In the genomic region with DNA sequence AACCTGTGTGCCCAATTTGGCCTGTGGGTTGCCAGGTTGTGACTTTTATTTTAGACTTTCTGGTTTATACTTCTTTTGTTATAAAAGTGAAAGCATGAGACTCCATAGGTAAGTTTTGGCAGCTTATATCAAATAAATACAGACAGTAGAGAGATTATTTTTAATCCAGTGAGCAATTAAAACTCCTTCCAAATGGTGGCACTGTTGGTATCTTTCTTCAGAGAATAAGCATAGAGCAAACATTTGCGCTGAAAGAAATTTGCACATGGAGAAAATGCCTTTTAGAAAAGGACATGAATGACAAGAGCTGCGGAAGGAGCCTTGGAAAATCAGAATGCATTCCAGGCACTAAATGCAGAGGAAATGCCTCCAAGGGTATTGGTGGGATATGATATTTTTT, we compare ENCODE assay signal across 15 cellular contexts. TPM values are rescaled to one million over a fixed set of nuclear protein-coding genes. Genes with fewer than 3 reads are reported as not detected.
DNase-seq lines count a peak whose midpoint lies in the region; ATAC-seq, FAIRE-seq and TF ChIP-seq lines count a peak whose summit lies in the region.
"Had no signal": no experiment of that assay in that cellular context is flagged by ENCODE, and none has a peak within 500 bp of the region (broad histone marks: within the 10 kb centered on the region; RNA-seq: fewer than 3 reads in every experiment).

No MANE protein-coding gene starts in this region.

- TF ChIP-seq CTCF in MM.1S (IDR thresholded peaks at IDR 0.05; ENCODE audit: low read length), result 0 out of 2 replicates have a peak, but pooled peaks have one; percentile 7
- TF ChIP-seq CTCF in K562 (IDR thresholded peaks at IDR 0.05 in 2 of 3, conservative IDR thresholded peaks at IDR 0.05 in 1 of 3; ENCODE audit: insufficient read depth in 2 of 3, low read depth in 1 of 3, low read length in 3 of 3), result peak in 1 of 3 experiments; percentile 39; a peak in 1 of 6 replicates

- in situ Hi-C loops in K562 (cut with MboI), result no loop called here

- no TSS peak for BruUV-seq in K562 (replicated peaks; lab: Mats Ljungman, UMichigan)

- no peaks in the 10 kb centered on the region for H3F3A ChIP-seq in MM.1S (ENCODE audit: insufficient read depth, low read length)

- no peak for TF ChIP-seq EP300 in K562 (IDR thresholded peaks at IDR 0.05; ENCODE audit: low read length)

- H3K9me1 ChIP-seq in K562 (ENCODE audit: control insufficient read depth, insufficient read depth, low read length), result no peaks in the 10 kb centered on the region

- TF ChIP-seq RAD21 in K562 (CRISPR knock-in tag; conservative IDR thresholded peaks at IDR 0.05 in 1 of 2, IDR thresholded peaks at IDR 0.05 in 1 of 2), result peak in 1 of 2 experiments; percentile 37; a peak in 2 of 4 replicates

- CTCF ChIA-PET in K562 (lab: Yijun Ruan, JAX; ENCODE audit: low intra/inter-chr PET ratio), result interaction anchor here (0.6 to 0.7 kb wide), 3 partner anchors 142 to 777 kb away, joined by 3 read pairs; no protein-coding TSS in a partner anchor

- 18% methylated on average over 2 of the region's 2 CpGs for WGBS in K562 (ENCODE audit: insufficient coverage, low coverage, missing lambda C conversion rate)

- peak; percentile 38 for DNase-seq in DMS 273 (lab: John Stamatoyannopoulos, UW; ENCODE audit: unreplicated experiment)
- DNase-seq in DMS 273 treated with DMSO at 0.1 percent for 48 hours (lab: John Stamatoyannopoulos, UW), result no peak
- DNase-seq in MM.1S, result no peak
- no peak for DNase-seq in K562 (ENCODE audit: extremely low read depth in 1 of 4, low spot score in 3 of 4)
- peak; percentile 54 for DNase-seq in middle frontal gyrus (ENCODE audit: extremely low spot score, low spot score)
- DNase-seq in HTR-8/SVneo (ENCODE audit: insufficient read length, low spot score), result no peak
- DNase-seq in activated CD4-positive, alpha-beta T cell treated with anti-CD3 and anti-CD28 coated beads, Interleukin-2, amount 50 U/mL, for 4 hours, result no peak
- no peak for DNase-seq in central memory CD4-positive, alpha-beta T cell
- DNase-seq: 8988T; effector CD8-positive, alpha-beta T cell; KBM-7; NCI-H446; stimulated activated CD4-positive, alpha-beta T cell treated with anti-CD3 and anti-CD28 coated beads, Interleukin-12 subunit alpha, Interleukin-12 subunit beta, amount 100 ng/mL, for 4 hours had no signal

- H3K4me1 ChIP-seq in MM.1S (ENCODE audit: low read length) (0 out of 2 replicates have a peak, but pooled peaks cover 3% of the 10 kb centered on the region), K562 (replicated peaks in 1 of 2; ENCODE audit: control insufficient read depth in 2 of 2, insufficient read depth in 2 of 2, low read length in 2 of 2) (no peaks in the 10 kb centered on the region)

- no peaks in the 10 kb centered on the region for H3K9me2 ChIP-seq in MM.1S (replicated peaks; ENCODE audit: insufficient read depth, low read length)

- POLR2A ChIA-PET in K562 (lab: Yijun Ruan, JAX), result interaction anchor here (0.8 kb wide), 1 partner anchor 70 kb away, joined by 3 read pairs; no protein-coding TSS in a partner anchor

- H3K9ac ChIP-seq in MM.1S (ENCODE audit: low read length), result no peak overlapping the region
- no peak overlapping the region for H3K9ac ChIP-seq in K562 (ENCODE audit: insufficient read depth in 1 of 2, low read depth in 2 of 2, low read length in 2 of 2)

- no peak overlapping the region for H2AFZ ChIP-seq in MM.1S (ENCODE audit: low read length)
- H2AFZ ChIP-seq in K562 (ENCODE audit: low read depth, low read length), result no peak overlapping the region

- FAIRE-seq in K562 (lab: Jason Lieb, UNC), result no peak
- FAIRE-seq in HTR-8/SVneo (lab: Jason Lieb, UNC), result no peak

- H3K36me3 ChIP-seq in MM.1S (replicated peaks; ENCODE audit: insufficient read depth, low read length) (no peaks in the 10 kb centered on the region), K562 (ENCODE audit: control insufficient read depth, insufficient read depth, low read length) (no peaks in the 10 kb centered on the region)

- H3K27me3 ChIP-seq in MM.1S (replicated peaks; ENCODE audit: insufficient read depth, low read length) (no peaks in the 10 kb centered on the region), K562 (ENCODE audit: control insufficient read depth in 2 of 2, insufficient read depth in 2 of 2, low read length in 2 of 2) (peaks cover 20 to 35% of the 10 kb centered on the region in 2 experiments)

- ATAC-seq in K562, result no peak
- ATAC-seq: activated naive CD4-positive, alpha-beta T cell treated with anti-CD3 and anti-CD28 coated beads, Interleukin-2, amount 50 U/mL, for 72 hours; natural killer cell treated with Interleukin-12 subunit alpha and Interleukin-12 subunit beta and Interleukin-15 and Interleukin-18, amount 100 ng/mL, for 72 hours had no signal

- H3K4me2 ChIP-seq in MM.1S (ENCODE audit: low read depth, low read length), result no peak overlapping the region
- H3K4me2 ChIP-seq in K562 (ENCODE audit: insufficient read depth, low read length), result no peak overlapping the region

- H3K79me2 ChIP-seq in MM.1S (ENCODE audit: low read length) (no peaks in the 10 kb centered on the region), K562 (ENCODE audit: control insufficient read depth, insufficient read depth, low read length) (no peaks in the 10 kb centered on the region)

- H3K27ac ChIP-seq in MM.1S (ENCODE audit: low read length) (no peak overlapping the region), K562 (ENCODE audit: extremely low read depth, low read depth, low read length) (no peak overlapping the region)

- H4K20me1 ChIP-seq in MM.1S (ENCODE audit: insufficient read depth, low read length), result no peaks in the 10 kb centered on the region
- H4K20me1 ChIP-seq in K562 (replicated peaks; ENCODE audit: control insufficient read depth, insufficient read depth, low read length), result no peaks in the 10 kb centered on the region

- H3K9me3 ChIP-seq in MM.1S (replicated peaks; ENCODE audit: insufficient read depth, low read length), result no peaks in the 10 kb centered on the region
- H3K9me3 ChIP-seq in K562 (replicated peaks; ENCODE audit: control insufficient read depth, insufficient read depth, low read depth, low read length), result no peaks in the 10 kb centered on the region

- TF ChIP-seq POLR2A in K562 (conservative IDR thresholded peaks at IDR 0.05), result no peak

- H3K4me3 ChIP-seq in MM.1S (ENCODE audit: low read length) (no peak overlapping the region), K562 (no peak overlapping the region)

- intact Hi-C loops in K562 (cut with micrococcal nuclease), result no loop called here

TF ChIP-seq in K562, 482 proteins besides CTCF, POLR2A, EP300 and RAD21:
- TF ChIP-seq RBM25 (IDR thresholded peaks at IDR 0.05; ENCODE audit: low read depth, low read length, severe bottlenecking) (no peak), ARID3A (IDR thresholded peaks at IDR 0.05; ENCODE audit: borderline replicate concordance, low read depth, low read length) (0 out of 2 replicates have a peak, but pooled peaks have one; percentile 61)

RNA-seq across cellular contexts. Expression of gene DNAJA2, which starts 46.1 kb away (rescaled TPM):
- 34.0 and 48.2 TPM in 2 replicates for total RNA-seq in K562 (2011; cell fraction: chromatin; rRNA removed; ENCODE audit: low replicate concordance)
- 21.2 TPM in 2 replicates for total RNA-seq in K562 (2011; cell fraction: nucleolus; rRNA removed)
- 38.9 and 53.0 TPM in 2 replicates for total RNA-seq in K562 (2011; cell fraction: nucleoplasm; rRNA removed)
- 55.4 and 55.9 TPM in 2 replicates for total RNA-seq in K562 (2014; rRNA removed)
- total RNA-seq in K562 (2014; rRNA removed; fragmentation: Illumina TruSeq; extraction: Trizol), result 75.9 and 89.6 TPM in 2 replicates
- total RNA-seq in K562 (2015; rRNA removed; fragmentation: Illumina TruSeq; extraction: Trizol), result 72.4 and 75.0 TPM in 2 replicates
- total RNA-seq in K562 (2021), result 63.0 and 68.8 TPM in 2 replicates
- 12.8 and 24.1 TPM in 2 replicates for polyA plus RNA-seq in K562 (2011; rRNA removed)
- polyA plus RNA-seq in K562 (2011; cell fraction: cytosol; rRNA removed), result 3.5 and 6.3 TPM in 2 replicates
- 9.1 and 12.8 TPM in 2 replicates for polyA plus RNA-seq in K562 (2011; cell fraction: nucleus; rRNA removed)
- polyA plus RNA-seq in K562 (2012), result 31.8 and 47.2 TPM in 2 replicates
- polyA plus RNA-seq in K562 (2014; fragmentation: Illumina TruSeq; extraction: Trizol), result 48.1 and 50.7 TPM in 2 replicates
- 10 to 100 TPM; 31.6 to 38.2 TPM for polyA plus RNA-seq in K562 (2014; fragmentation: Nextera tagmentation; extraction: Ambion mirVana)
- polyA plus RNA-seq in K562 (2014; rRNA removed), result 29.2 and 30.4 TPM in 2 replicates
- polyA minus RNA-seq in K562 (2011; rRNA and poly(A)+ RNA removed), result 56.8 and 74.4 TPM in 2 replicates
- 23.4 and 30.2 TPM in 2 replicates for polyA minus RNA-seq in K562 (2011; cell fraction: cytosol; rRNA and poly(A)+ RNA removed)
- 12.9 and 25.8 TPM in 2 replicates for polyA minus RNA-seq in K562 (2011; cell fraction: nucleus; rRNA and poly(A)+ RNA removed)

Comparison
In these comparisons a context has a peak if more than half of its experiments do, and no peak if none do; other contexts are left out.
1. DNase-seq: peak in DMS 273 (single experiment) and middle frontal gyrus (single experiment); none in DMS 273 treated with DMSO at 0.1 percent for 48 hours (single experiment), MM.1S (single experiment), K562 (0 of 4), HTR-8/SVneo (single experiment), activated CD4-positive, alpha-beta T cell treated with anti-CD3 and anti-CD28 coated beads, Interleukin-2, amount 50 U/mL, for 4 hours (0 of 2) and central memory CD4-positive, alpha-beta T cell (single experiment).